ENCODE assay signal across 1 cellular context in genomic region chr20:49713779-49714712, GRCh38.
TF ChIP-seq lines count a peak whose summit lies in the region.

TSS of gene B4GALT5 (minus strand) at chr20:49713878. CDS start at chr20:49713690, 188 bp downstream.

TF ChIP-seq in HepG2, 621 proteins besides CTCF, POLR2A, EP300 and RAD21 (continued from another document and continues in another):
- TF ChIP-seq UBTF (CRISPR knock-in tag; IDR thresholded peaks at IDR 0.05), result no peak; the same call in 1 of the 2 replicates
- 0 out of 2 replicates have a peak, but pooled peaks have one; percentile 2 for TF ChIP-seq NCOA1 (CRISPR knock-in tag; IDR thresholded peaks at IDR 0.05)
- TF ChIP-seq HIVEP1 (CRISPR knock-in tag; IDR thresholded peaks at IDR 0.05), result no peak; the same call in 1 of the 2 replicates
- no peak for TF ChIP-seq SMAD1 (CRISPR knock-in tag; IDR thresholded peaks at IDR 0.05; ENCODE audit: borderline replicate concordance, low read depth)
- TF ChIP-seq MAFK (conservative IDR thresholded peaks at IDR 0.05 in 1 of 2, IDR thresholded peaks at IDR 0.05 in 1 of 2; ENCODE audit: low read length in 2 of 2), result no peak
- TF ChIP-seq, protein P1, sequence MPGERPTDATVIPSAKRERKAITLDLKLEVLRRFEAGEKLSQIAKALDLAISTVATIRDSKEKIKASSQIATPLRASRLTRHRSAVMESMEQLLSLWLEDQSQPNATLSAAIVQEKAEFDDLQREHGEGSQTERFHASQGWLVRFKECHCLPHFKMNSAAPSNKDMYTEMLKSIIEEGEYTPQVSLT (CRISPR knock-in tag; IDR thresholded peaks at IDR 0.05; ENCODE audit: borderline replicate concordance, low read depth), result no peak
- TF ChIP-seq, protein P2, sequence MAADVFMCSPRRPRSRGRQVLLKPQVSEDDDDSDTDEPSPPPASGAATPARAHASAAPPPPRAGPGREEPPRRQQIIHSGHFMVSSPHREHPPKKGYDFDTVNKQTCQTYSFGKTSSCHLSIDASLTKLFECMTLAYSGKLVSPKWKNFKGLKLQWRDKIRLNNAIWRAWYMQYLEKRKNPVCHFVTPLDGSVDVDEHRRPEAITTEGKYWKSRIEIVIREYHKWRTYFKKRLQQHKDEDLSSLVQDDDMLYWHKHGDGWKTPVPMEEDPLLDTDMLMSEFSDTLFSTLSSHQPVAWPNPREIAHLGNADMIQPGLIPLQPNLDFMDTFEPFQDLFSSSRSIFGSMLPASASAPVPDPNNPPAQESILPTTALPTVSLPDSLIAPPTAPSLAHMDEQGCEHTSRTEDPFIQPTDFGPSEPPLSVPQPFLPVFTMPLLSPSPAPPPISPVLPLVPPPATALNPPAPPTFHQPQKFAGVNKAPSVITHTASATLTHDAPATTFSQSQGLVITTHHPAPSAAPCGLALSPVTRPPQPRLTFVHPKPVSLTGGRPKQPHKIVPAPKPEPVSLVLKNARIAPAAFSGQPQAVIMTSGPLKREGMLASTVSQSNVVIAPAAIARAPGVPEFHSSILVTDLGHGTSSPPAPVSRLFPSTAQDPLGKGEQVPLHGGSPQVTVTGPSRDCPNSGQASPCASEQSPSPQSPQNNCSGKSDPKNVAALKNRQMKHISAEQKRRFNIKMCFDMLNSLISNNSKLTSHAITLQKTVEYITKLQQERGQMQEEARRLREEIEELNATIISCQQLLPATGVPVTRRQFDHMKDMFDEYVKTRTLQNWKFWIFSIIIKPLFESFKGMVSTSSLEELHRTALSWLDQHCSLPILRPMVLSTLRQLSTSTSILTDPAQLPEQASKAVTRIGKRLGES (CRISPR knock-in tag; IDR thresholded peaks at IDR 0.05; ENCODE audit: borderline replicate concordance), result 0 out of 2 replicates have a peak, but pooled peaks have one; percentile 61
- TF ChIP-seq ZNF672 (CRISPR knock-in tag; IDR thresholded peaks at IDR 0.05), result no peak
- TF ChIP-seq SAP130 (CRISPR knock-in tag; IDR thresholded peaks at IDR 0.05; ENCODE audit: low read depth), result peak; percentile 65
- TF ChIP-seq FOXC1 (CRISPR knock-in tag; IDR thresholded peaks at IDR 0.05; ENCODE audit: borderline replicate concordance), result no peak; the same call in 1 of the 2 replicates
- 0 out of 2 replicates have a peak, but pooled peaks have one; percentile 48 for TF ChIP-seq GTF3A (CRISPR knock-in tag; conservative IDR thresholded peaks at IDR 0.05)
- no peak; the same call in none of the 2 replicates for TF ChIP-seq IRX3 (CRISPR knock-in tag; IDR thresholded peaks at IDR 0.05; ENCODE audit: borderline replicate concordance, low read depth)
- no peak; the same call in 1 of the 2 replicates for TF ChIP-seq ESRRA (CRISPR knock-in tag; IDR thresholded peaks at IDR 0.05; ENCODE audit: low read depth)
- TF ChIP-seq ZNF772 (CRISPR knock-in tag; IDR thresholded peaks at IDR 0.05), result peak; percentile 62; the same call in 1 of the 2 replicates
- TF ChIP-seq ATF3 (CRISPR knock-in tag; IDR thresholded peaks at IDR 0.05), result peak; percentile 71; the same call in 1 of the 2 replicates
- 0 out of 2 replicates have a peak, but pooled peaks have one; percentile 74 for TF ChIP-seq ZNF354B (CRISPR knock-in tag; IDR thresholded peaks at IDR 0.05)
- no peak; the same call in 1 of the 2 replicates for TF ChIP-seq ZNF747 (CRISPR knock-in tag; IDR thresholded peaks at IDR 0.05; ENCODE audit: borderline replicate concordance)
- TF ChIP-seq TARDBP (CRISPR knock-in tag; IDR thresholded peaks at IDR 0.05), result peak; percentile 73
- no peak for TF ChIP-seq AGO2 (optimal IDR thresholded peaks at IDR 0.05; ENCODE audit: low read depth, low read length)
- TF ChIP-seq BRCA1 (CRISPR knock-in tag; IDR thresholded peaks at IDR 0.05), result no peak; the same call in 1 of the 2 replicates
- peak; percentile 83 for TF ChIP-seq PHF8 (CRISPR knock-in tag; IDR thresholded peaks at IDR 0.05)
- TF ChIP-seq ZNF589 (CRISPR knock-in tag; conservative IDR thresholded peaks at IDR 0.05), result no peak
- TF ChIP-seq ZNF775 (CRISPR knock-in tag; IDR thresholded peaks at IDR 0.05; ENCODE audit: borderline replicate concordance), result no peak
- TF ChIP-seq HMG20B (CRISPR knock-in tag; conservative IDR thresholded peaks at IDR 0.05), result 0 out of 2 replicates have a peak, but pooled peaks have one; percentile 17
- 0 out of 2 replicates have a peak, but pooled peaks have one; percentile 20 for TF ChIP-seq ZNF44 (CRISPR knock-in tag; IDR thresholded peaks at IDR 0.05)
- TF ChIP-seq ZNF460 (CRISPR knock-in tag; IDR thresholded peaks at IDR 0.05; ENCODE audit: borderline replicate concordance), result no peak
- TF ChIP-seq, protein P3, sequence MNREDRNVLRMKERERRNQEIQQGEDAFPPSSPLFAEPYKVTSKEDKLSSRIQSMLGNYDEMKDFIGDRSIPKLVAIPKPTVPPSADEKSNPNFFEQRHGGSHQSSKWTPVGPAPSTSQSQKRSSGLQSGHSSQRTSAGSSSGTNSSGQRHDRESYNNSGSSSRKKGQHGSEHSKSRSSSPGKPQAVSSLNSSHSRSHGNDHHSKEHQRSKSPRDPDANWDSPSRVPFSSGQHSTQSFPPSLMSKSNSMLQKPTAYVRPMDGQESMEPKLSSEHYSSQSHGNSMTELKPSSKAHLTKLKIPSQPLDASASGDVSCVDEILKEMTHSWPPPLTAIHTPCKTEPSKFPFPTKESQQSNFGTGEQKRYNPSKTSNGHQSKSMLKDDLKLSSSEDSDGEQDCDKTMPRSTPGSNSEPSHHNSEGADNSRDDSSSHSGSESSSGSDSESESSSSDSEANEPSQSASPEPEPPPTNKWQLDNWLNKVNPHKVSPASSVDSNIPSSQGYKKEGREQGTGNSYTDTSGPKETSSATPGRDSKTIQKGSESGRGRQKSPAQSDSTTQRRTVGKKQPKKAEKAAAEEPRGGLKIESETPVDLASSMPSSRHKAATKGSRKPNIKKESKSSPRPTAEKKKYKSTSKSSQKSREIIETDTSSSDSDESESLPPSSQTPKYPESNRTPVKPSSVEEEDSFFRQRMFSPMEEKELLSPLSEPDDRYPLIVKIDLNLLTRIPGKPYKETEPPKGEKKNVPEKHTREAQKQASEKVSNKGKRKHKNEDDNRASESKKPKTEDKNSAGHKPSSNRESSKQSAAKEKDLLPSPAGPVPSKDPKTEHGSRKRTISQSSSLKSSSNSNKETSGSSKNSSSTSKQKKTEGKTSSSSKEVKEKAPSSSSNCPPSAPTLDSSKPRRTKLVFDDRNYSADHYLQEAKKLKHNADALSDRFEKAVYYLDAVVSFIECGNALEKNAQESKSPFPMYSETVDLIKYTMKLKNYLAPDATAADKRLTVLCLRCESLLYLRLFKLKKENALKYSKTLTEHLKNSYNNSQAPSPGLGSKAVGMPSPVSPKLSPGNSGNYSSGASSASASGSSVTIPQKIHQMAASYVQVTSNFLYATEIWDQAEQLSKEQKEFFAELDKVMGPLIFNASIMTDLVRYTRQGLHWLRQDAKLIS (CRISPR knock-in tag; IDR thresholded peaks at IDR 0.05), result 0 out of 2 replicates have a peak, but pooled peaks have one; percentile 42
- 0 out of 2 replicates have a peak, but pooled peaks have one; percentile 48 for TF ChIP-seq ZNF33B (CRISPR knock-in tag; IDR thresholded peaks at IDR 0.05)
- no peak for TF ChIP-seq ZNF430 (CRISPR knock-in tag; IDR thresholded peaks at IDR 0.05)
- peak; percentile 62; the same call in 1 of the 2 replicates for TF ChIP-seq PRDM10 (CRISPR knock-in tag; IDR thresholded peaks at IDR 0.05; ENCODE audit: low read depth)
- TF ChIP-seq, protein P4, sequence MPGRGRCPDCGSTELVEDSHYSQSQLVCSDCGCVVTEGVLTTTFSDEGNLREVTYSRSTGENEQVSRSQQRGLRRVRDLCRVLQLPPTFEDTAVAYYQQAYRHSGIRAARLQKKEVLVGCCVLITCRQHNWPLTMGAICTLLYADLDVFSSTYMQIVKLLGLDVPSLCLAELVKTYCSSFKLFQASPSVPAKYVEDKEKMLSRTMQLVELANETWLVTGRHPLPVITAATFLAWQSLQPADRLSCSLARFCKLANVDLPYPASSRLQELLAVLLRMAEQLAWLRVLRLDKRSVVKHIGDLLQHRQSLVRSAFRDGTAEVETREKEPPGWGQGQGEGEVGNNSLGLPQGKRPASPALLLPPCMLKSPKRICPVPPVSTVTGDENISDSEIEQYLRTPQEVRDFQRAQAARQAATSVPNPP (CRISPR knock-in tag; IDR thresholded peaks at IDR 0.05), result no peak; the same call in 1 of the 2 replicates
- no peak for TF ChIP-seq SRY (CRISPR knock-in tag; IDR thresholded peaks at IDR 0.05)
- TF ChIP-seq KLF9 (CRISPR knock-in tag; IDR thresholded peaks at IDR 0.05; ENCODE audit: low read depth), result no peak
- TF ChIP-seq PHB2 (IDR thresholded peaks at IDR 0.05; ENCODE audit: partially characterized antibody), result no peak
- TF ChIP-seq CBX2 (IDR thresholded peaks at IDR 0.05; ENCODE audit: low read depth, low read length), result no peak
- TF ChIP-seq CBX2 (CRISPR knock-in tag; IDR thresholded peaks at IDR 0.05; ENCODE audit: low read depth), result no peak
- TF ChIP-seq ZSCAN20 (CRISPR knock-in tag; IDR thresholded peaks at IDR 0.05; ENCODE audit: borderline replicate concordance), result no peak
- 0 out of 2 replicates have a peak, but pooled peaks have one; percentile 25 for TF ChIP-seq ELF3 (CRISPR knock-in tag; IDR thresholded peaks at IDR 0.05)
- TF ChIP-seq, protein P5, sequence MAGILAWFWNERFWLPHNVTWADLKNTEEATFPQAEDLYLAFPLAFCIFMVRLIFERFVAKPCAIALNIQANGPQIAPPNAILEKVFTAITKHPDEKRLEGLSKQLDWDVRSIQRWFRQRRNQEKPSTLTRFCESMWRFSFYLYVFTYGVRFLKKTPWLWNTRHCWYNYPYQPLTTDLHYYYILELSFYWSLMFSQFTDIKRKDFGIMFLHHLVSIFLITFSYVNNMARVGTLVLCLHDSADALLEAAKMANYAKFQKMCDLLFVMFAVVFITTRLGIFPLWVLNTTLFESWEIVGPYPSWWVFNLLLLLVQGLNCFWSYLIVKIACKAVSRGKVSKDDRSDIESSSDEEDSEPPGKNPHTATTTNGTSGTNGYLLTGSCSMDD (CRISPR knock-in tag; IDR thresholded peaks at IDR 0.05), result no peak
- peak; percentile 90 for TF ChIP-seq YY1 (IDR thresholded peaks at IDR 0.05; ENCODE audit: insufficient read depth, insufficient replicate concordance, low read depth, low read length)
- no peak for TF ChIP-seq CENPX (CRISPR knock-in tag; IDR thresholded peaks at IDR 0.05)
- no peak for TF ChIP-seq ZNF570 (CRISPR knock-in tag; IDR thresholded peaks at IDR 0.05; ENCODE audit: borderline replicate concordance)
- no peak for TF ChIP-seq HOXA9 (CRISPR knock-in tag; IDR thresholded peaks at IDR 0.05; ENCODE audit: borderline replicate concordance)
- TF ChIP-seq, protein P6, sequence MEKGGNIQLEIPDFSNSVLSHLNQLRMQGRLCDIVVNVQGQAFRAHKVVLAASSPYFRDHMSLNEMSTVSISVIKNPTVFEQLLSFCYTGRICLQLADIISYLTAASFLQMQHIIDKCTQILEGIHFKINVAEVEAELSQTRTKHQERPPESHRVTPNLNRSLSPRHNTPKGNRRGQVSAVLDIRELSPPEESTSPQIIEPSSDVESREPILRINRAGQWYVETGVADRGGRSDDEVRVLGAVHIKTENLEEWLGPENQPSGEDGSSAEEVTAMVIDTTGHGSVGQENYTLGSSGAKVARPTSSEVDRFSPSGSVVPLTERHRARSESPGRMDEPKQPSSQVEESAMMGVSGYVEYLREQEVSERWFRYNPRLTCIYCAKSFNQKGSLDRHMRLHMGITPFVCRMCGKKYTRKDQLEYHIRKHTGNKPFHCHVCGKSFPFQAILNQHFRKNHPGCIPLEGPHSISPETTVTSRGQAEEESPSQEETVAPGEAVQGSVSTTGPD (CRISPR knock-in tag; IDR thresholded peaks at IDR 0.05), result no peak
- no peak for TF ChIP-seq TP53 (CRISPR knock-in tag; conservative IDR thresholded peaks at IDR 0.05)
